1 cellular context compared by ENCODE assay signal in the genomic region with DNA sequence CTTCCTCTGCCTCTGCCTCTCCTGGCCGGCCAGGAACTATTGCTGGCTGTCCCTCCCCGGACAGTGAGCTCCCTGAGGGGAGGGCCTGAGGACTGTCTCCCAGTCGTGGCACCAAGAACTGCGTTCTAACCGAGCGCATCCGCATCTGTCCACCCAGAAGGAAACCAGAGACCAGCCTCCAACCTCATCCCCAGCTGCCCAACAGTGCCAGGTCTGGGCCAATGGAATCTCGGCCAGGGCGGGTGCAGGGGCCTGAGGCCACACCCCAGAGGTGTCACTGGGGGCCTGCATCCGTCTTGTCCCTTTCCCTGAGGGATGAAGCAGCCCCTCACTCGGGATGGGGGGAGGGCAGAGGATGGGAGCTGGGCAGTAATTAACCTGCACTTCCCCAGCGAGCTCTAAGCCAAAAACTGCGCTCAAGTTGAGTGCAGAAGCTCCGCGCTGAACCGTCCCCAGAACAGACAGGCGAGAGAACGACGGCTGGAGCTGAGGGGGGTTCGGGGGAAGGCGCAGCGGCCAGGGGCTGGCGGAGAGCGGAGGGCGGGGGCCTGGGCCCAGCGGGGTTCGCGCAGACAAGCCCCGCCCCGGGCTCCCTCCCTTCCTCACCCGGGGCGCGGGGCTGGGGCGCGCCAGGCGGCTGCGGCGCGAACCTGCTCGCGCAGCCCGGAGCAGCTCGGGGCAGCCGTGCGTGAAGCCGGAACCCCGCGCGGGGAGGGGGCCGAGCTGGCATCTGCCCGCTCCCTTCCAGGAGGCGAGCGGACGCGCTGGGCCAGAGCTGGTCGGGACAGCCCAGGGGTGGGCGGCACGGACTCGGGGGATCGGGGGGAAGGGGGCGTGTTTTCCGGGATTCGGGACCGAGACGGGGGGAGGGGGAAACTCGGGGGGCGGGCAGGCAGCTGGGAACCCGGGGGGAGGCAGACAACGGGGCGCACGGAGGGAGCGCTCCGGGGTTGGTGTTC.
TF ChIP-seq lines count a peak whose summit lies in the region.

No MANE protein-coding gene starts in this region.

TF ChIP-seq in HepG2, 621 proteins besides CTCF, POLR2A, EP300 and RAD21 (continued from another document and continues in another):
- TF ChIP-seq, protein P1, sequence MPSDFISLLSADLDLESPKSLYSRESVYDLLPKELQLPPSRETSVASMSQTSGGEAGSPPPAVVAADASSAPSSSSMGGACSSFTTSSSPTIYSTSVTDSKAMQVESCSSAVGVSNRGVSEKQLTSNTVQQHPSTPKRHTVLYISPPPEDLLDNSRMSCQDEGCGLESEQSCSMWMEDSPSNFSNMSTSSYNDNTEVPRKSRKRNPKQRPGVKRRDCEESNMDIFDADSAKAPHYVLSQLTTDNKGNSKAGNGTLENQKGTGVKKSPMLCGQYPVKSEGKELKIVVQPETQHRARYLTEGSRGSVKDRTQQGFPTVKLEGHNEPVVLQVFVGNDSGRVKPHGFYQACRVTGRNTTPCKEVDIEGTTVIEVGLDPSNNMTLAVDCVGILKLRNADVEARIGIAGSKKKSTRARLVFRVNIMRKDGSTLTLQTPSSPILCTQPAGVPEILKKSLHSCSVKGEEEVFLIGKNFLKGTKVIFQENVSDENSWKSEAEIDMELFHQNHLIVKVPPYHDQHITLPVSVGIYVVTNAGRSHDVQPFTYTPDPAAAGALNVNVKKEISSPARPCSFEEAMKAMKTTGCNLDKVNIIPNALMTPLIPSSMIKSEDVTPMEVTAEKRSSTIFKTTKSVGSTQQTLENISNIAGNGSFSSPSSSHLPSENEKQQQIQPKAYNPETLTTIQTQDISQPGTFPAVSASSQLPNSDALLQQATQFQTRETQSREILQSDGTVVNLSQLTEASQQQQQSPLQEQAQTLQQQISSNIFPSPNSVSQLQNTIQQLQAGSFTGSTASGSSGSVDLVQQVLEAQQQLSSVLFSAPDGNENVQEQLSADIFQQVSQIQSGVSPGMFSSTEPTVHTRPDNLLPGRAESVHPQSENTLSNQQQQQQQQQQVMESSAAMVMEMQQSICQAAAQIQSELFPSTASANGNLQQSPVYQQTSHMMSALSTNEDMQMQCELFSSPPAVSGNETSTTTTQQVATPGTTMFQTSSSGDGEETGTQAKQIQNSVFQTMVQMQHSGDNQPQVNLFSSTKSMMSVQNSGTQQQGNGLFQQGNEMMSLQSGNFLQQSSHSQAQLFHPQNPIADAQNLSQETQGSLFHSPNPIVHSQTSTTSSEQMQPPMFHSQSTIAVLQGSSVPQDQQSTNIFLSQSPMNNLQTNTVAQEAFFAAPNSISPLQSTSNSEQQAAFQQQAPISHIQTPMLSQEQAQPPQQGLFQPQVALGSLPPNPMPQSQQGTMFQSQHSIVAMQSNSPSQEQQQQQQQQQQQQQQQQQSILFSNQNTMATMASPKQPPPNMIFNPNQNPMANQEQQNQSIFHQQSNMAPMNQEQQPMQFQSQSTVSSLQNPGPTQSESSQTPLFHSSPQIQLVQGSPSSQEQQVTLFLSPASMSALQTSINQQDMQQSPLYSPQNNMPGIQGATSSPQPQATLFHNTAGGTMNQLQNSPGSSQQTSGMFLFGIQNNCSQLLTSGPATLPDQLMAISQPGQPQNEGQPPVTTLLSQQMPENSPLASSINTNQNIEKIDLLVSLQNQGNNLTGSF (CRISPR knock-in tag; IDR thresholded peaks at IDR 0.05): no peak
- no peak for TF ChIP-seq ZNF746 (CRISPR knock-in tag; IDR thresholded peaks at IDR 0.05)
- no peak for TF ChIP-seq NCOR1 (IDR thresholded peaks at IDR 0.05; ENCODE audit: borderline replicate concordance, low read length)
- peak; percentile 57 for TF ChIP-seq NFYC (CRISPR knock-in tag; IDR thresholded peaks at IDR 0.05)
- TF ChIP-seq ZNF629 (CRISPR knock-in tag; conservative IDR thresholded peaks at IDR 0.05): 0 out of 2 replicates have a peak, but pooled peaks have one; percentile 23
- TF ChIP-seq YEATS2 (CRISPR knock-in tag; IDR thresholded peaks at IDR 0.05; ENCODE audit: borderline replicate concordance): peak; percentile 36; the same call in 1 of the 2 replicates
- TF ChIP-seq KAT8 (CRISPR knock-in tag; IDR thresholded peaks at IDR 0.05): peak; percentile 69
- no peak for TF ChIP-seq GATA4 (IDR thresholded peaks at IDR 0.05; ENCODE audit: borderline replicate concordance, low read depth)
- peak; percentile 59; the same call in 1 of the 2 replicates for TF ChIP-seq ZNF337 (CRISPR knock-in tag; IDR thresholded peaks at IDR 0.05; ENCODE audit: borderline replicate concordance, low read depth)
- TF ChIP-seq, protein P2, sequence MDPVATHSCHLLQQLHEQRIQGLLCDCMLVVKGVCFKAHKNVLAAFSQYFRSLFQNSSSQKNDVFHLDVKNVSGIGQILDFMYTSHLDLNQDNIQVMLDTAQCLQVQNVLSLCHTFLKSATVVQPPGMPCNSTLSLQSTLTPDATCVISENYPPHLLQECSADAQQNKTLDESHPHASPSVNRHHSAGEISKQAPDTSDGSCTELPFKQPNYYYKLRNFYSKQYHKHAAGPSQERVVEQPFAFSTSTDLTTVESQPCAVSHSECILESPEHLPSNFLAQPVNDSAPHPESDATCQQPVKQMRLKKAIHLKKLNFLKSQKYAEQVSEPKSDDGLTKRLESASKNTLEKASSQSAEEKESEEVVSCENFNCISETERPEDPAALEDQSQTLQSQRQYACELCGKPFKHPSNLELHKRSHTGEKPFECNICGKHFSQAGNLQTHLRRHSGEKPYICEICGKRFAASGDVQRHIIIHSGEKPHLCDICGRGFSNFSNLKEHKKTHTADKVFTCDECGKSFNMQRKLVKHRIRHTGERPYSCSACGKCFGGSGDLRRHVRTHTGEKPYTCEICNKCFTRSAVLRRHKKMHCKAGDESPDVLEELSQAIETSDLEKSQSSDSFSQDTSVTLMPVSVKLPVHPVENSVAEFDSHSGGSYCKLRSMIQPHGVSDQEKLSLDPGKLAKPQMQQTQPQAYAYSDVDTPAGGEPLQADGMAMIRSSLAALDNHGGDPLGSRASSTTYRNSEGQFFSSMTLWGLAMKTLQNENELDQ (CRISPR knock-in tag; IDR thresholded peaks at IDR 0.05; ENCODE audit: borderline replicate concordance): no peak
- TF ChIP-seq ZSCAN25 (CRISPR knock-in tag; IDR thresholded peaks at IDR 0.05): 0 out of 2 replicates have a peak, but pooled peaks have one; percentile 36
- TF ChIP-seq, protein P3, sequence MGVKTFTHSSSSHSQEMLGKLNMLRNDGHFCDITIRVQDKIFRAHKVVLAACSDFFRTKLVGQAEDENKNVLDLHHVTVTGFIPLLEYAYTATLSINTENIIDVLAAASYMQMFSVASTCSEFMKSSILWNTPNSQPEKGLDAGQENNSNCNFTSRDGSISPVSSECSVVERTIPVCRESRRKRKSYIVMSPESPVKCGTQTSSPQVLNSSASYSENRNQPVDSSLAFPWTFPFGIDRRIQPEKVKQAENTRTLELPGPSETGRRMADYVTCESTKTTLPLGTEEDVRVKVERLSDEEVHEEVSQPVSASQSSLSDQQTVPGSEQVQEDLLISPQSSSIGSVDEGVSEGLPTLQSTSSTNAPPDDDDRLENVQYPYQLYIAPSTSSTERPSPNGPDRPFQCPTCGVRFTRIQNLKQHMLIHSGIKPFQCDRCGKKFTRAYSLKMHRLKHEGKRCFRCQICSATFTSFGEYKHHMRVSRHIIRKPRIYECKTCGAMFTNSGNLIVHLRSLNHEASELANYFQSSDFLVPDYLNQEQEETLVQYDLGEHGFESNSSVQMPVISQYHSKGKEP (CRISPR knock-in tag; IDR thresholded peaks at IDR 0.05): no peak
- peak; percentile 88 for TF ChIP-seq GLI4 (CRISPR knock-in tag; IDR thresholded peaks at IDR 0.05; ENCODE audit: borderline replicate concordance)
- TF ChIP-seq ZNF33B (CRISPR knock-in tag; IDR thresholded peaks at IDR 0.05): peak; percentile 9; the same call in 1 of the 2 replicates
- 0 out of 2 replicates have a peak, but pooled peaks have one; percentile 30 for TF ChIP-seq ZBTB42 (CRISPR knock-in tag; IDR thresholded peaks at IDR 0.05)
- TF ChIP-seq CBFB (CRISPR knock-in tag; IDR thresholded peaks at IDR 0.05): 0 out of 2 replicates have a peak, but pooled peaks have one; percentile 12
- peak; percentile 83 for TF ChIP-seq ZSCAN31 (CRISPR knock-in tag; IDR thresholded peaks at IDR 0.05; ENCODE audit: low read depth)
- TF ChIP-seq AGO2 (optimal IDR thresholded peaks at IDR 0.05; ENCODE audit: low read depth, low read length): peak; percentile 75
- TF ChIP-seq, protein P4, sequence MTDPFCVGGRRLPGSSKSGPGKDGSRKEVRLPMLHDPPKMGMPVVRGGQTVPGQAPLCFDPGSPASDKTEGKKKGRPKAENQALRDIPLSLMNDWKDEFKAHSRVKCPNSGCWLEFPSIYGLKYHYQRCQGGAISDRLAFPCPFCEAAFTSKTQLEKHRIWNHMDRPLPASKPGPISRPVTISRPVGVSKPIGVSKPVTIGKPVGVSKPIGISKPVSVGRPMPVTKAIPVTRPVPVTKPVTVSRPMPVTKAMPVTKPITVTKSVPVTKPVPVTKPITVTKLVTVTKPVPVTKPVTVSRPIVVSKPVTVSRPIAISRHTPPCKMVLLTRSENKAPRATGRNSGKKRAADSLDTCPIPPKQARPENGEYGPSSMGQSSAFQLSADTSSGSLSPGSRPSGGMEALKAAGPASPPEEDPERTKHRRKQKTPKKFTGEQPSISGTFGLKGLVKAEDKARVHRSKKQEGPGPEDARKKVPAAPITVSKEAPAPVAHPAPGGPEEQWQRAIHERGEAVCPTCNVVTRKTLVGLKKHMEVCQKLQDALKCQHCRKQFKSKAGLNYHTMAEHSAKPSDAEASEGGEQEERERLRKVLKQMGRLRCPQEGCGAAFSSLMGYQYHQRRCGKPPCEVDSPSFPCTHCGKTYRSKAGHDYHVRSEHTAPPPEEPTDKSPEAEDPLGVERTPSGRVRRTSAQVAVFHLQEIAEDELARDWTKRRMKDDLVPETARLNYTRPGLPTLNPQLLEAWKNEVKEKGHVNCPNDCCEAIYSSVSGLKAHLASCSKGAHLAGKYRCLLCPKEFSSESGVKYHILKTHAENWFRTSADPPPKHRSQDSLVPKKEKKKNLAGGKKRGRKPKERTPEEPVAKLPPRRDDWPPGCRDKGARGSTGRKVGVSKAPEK (CRISPR knock-in tag; IDR thresholded peaks at IDR 0.05; ENCODE audit: borderline replicate concordance): peak; percentile 68; the same call in 1 of the 2 replicates
- TF ChIP-seq NONO (IDR thresholded peaks at IDR 0.05): no peak
- TF ChIP-seq NONO (CRISPR knock-in tag; conservative IDR thresholded peaks at IDR 0.05): peak; percentile 57; the same call in 1 of the 2 replicates
- 0 out of 2 replicates have a peak, but pooled peaks have one; percentile 27 for TF ChIP-seq ZMYM2 (CRISPR knock-in tag; IDR thresholded peaks at IDR 0.05)
- no peak for TF ChIP-seq KAT2B (IDR thresholded peaks at IDR 0.05; ENCODE audit: borderline replicate concordance, low read depth, low read length)
- TF ChIP-seq RBM39 (IDR thresholded peaks at IDR 0.05; ENCODE audit: low read depth, low read length, poor library complexity, severe bottlenecking): peak; percentile 84
- 0 out of 2 replicates have a peak, but pooled peaks have one; percentile 3 for TF ChIP-seq STAG1 (CRISPR knock-in tag; IDR thresholded peaks at IDR 0.05)
- no peak for TF ChIP-seq ATRX (CRISPR knock-in tag; IDR thresholded peaks at IDR 0.05; ENCODE audit: borderline replicate concordance)
- no peak for TF ChIP-seq NR2F6 (IDR thresholded peaks at IDR 0.05)
- TF ChIP-seq NR2F6 (CRISPR knock-in tag; IDR thresholded peaks at IDR 0.05): peak; percentile 13; the same call in 1 of the 2 replicates
- TF ChIP-seq ZNF768 (CRISPR knock-in tag; IDR thresholded peaks at IDR 0.05): peak; percentile 14; the same call in 1 of the 2 replicates
- TF ChIP-seq ZNF143 (CRISPR knock-in tag; IDR thresholded peaks at IDR 0.05): peak; percentile 14; the same call in 1 of the 2 replicates
- TF ChIP-seq, protein P5, sequence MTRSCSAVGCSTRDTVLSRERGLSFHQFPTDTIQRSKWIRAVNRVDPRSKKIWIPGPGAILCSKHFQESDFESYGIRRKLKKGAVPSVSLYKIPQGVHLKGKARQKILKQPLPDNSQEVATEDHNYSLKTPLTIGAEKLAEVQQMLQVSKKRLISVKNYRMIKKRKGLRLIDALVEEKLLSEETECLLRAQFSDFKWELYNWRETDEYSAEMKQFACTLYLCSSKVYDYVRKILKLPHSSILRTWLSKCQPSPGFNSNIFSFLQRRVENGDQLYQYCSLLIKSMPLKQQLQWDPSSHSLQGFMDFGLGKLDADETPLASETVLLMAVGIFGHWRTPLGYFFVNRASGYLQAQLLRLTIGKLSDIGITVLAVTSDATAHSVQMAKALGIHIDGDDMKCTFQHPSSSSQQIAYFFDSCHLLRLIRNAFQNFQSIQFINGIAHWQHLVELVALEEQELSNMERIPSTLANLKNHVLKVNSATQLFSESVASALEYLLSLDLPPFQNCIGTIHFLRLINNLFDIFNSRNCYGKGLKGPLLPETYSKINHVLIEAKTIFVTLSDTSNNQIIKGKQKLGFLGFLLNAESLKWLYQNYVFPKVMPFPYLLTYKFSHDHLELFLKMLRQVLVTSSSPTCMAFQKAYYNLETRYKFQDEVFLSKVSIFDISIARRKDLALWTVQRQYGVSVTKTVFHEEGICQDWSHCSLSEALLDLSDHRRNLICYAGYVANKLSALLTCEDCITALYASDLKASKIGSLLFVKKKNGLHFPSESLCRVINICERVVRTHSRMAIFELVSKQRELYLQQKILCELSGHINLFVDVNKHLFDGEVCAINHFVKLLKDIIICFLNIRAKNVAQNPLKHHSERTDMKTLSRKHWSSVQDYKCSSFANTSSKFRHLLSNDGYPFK (CRISPR knock-in tag; IDR thresholded peaks at IDR 0.05; ENCODE audit: borderline replicate concordance): peak; percentile 12; the same call in 1 of the 2 replicates
- TF ChIP-seq ZC3H13 (CRISPR knock-in tag; IDR thresholded peaks at IDR 0.05): peak; percentile 18; the same call in 1 of the 2 replicates
- peak; percentile 46; the same call in 1 of the 2 replicates for TF ChIP-seq ZNF501 (CRISPR knock-in tag; IDR thresholded peaks at IDR 0.05)
- TF ChIP-seq, protein P6, sequence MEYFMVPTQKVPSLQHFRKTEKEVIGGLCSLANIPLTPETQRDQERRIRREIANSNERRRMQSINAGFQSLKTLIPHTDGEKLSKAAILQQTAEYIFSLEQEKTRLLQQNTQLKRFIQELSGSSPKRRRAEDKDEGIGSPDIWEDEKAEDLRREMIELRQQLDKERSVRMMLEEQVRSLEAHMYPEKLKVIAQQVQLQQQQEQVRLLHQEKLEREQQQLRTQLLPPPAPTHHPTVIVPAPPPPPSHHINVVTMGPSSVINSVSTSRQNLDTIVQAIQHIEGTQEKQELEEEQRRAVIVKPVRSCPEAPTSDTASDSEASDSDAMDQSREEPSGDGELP (IDR thresholded peaks at IDR 0.05; ENCODE audit: borderline replicate concordance, low read depth): peak; percentile 39; the same call in 1 of the 2 replicates
- TF ChIP-seq, protein P7, sequence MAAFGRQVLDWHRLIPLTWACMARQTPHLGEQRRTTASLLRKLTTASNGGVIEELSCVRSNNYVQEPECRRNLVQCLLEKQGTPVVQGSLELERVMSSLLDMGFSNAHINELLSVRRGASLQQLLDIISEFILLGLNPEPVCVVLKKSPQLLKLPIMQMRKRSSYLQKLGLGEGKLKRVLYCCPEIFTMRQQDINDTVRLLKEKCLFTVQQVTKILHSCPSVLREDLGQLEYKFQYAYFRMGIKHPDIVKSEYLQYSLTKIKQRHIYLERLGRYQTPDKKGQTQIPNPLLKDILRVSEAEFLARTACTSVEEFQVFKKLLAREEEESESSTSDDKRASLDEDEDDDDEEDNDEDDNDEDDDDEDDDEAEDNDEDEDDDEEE (CRISPR knock-in tag; IDR thresholded peaks at IDR 0.05): peak; percentile 73; the same call in 1 of the 2 replicates
- peak; percentile 70; the same call in 1 of the 2 replicates for TF ChIP-seq RCOR2 (CRISPR knock-in tag; IDR thresholded peaks at IDR 0.05)
- TF ChIP-seq EHMT2 (IDR thresholded peaks at IDR 0.05; ENCODE audit: borderline replicate concordance, low read depth, low read length): no peak
